ENCODE assay signal across 18 cellular contexts in the genomic region with DNA sequence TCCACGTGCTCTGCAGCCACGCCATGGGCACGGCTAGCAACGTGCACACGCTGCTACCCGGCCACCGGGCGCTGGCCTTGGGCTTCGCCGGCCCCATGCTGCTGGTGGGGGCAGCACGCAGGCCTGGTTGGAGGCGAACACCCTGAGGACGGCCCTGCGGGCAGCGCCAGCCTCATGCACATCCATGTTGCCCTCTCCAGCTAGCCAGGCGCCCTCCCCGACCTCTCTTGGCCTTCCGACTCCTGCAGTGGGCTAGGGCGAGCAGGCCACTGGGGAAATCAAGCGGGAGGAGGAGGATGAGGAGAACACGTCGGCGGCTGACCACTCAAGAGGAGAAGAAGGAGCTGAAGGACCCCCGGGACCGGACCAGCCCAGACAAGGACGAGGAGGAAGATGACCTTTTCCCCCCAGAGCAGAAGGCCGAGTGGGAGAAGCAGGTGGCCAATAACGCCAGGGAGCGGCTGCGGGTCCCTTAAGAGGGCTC.
A peak's percentile ranks its signal among the peaks of the same experiment; 100 is the strongest.
DNase-seq lines count a peak whose midpoint lies in the region; ATAC-seq and TF ChIP-seq lines count a peak whose summit lies in the region.
"Had no signal": no experiment of that assay in that cellular context is flagged by ENCODE, and none has a peak within 500 bp of the region (broad histone marks: within the 10 kb centered on the region; RNA-seq: fewer than 3 reads in every experiment).

No MANE protein-coding gene starts in this region.

- H3K27me3 ChIP-seq in right cardiac atrium (ENCODE audit: control insufficient read depth, insufficient read depth), result no peaks in the 10 kb centered on the region
- H3K27me3 ChIP-seq in right atrium auricular region, result no peaks in the 10 kb centered on the region
- H3K27me3 ChIP-seq in H7 (ENCODE audit: control insufficient read depth, insufficient read depth, low read length), result no peaks in the 10 kb centered on the region
- no peaks in the 10 kb centered on the region for H3K27me3 ChIP-seq in aorta (ENCODE audit: control insufficient read depth in 1 of 2, insufficient read depth in 2 of 2, low read length in 1 of 2)

- H3K36me3 ChIP-seq in right atrium auricular region (peaks cover 16% of the 10 kb centered on the region), H7 (replicated peaks; ENCODE audit: control insufficient read depth, insufficient read depth, low read length) (no peaks in the 10 kb centered on the region), aorta (ENCODE audit: control insufficient read depth in 1 of 2, insufficient read depth in 2 of 2, low read length in 1 of 2) (peaks cover 6 to 17% of the 10 kb centered on the region in 2 donors)

- H3K9me3 ChIP-seq in right cardiac atrium (ENCODE audit: control insufficient read depth, low read length) (no peaks in the 10 kb centered on the region), right atrium auricular region (no peaks in the 10 kb centered on the region), aorta (ENCODE audit: control insufficient read depth, low read length) (no peaks in the 10 kb centered on the region)

- intact Hi-C loops in right cardiac atrium (cut with DNase I) (no loop called here), aorta (cut with DNase I) (no loop called here)

- H3K27me3 Mint-ChIP-seq in neural crest cell (ENCODE audit: low read depth), result no peaks in the 10 kb centered on the region

- peaks cover 3% of the 10 kb centered on the region for H3K9me3 Mint-ChIP-seq in neural crest cell

- WGBS in right cardiac atrium, result 98% methylated on average over 30 of the region's 30 CpGs
- WGBS in aorta, 2 donors, result 97% methylated on average over 30 of the region's 30 CpGs

- no peaks in the 10 kb centered on the region for H3K4me1 ChIP-seq in right cardiac atrium (ENCODE audit: control insufficient read depth, insufficient read depth, low read length)
- H3K4me1 ChIP-seq in right atrium auricular region, result no peaks in the 10 kb centered on the region
- no peaks in the 10 kb centered on the region for H3K4me1 ChIP-seq in aorta (ENCODE audit: control insufficient read depth in 1 of 2, insufficient read depth in 2 of 2, low read length in 2 of 2)

- no peak for TF ChIP-seq CTCF in right atrium auricular region (IDR thresholded peaks at IDR 0.05)
- no peak for TF ChIP-seq CTCF in neural crest cell (conservative IDR thresholded peaks at IDR 0.05)

- ATAC-seq in right cardiac atrium, result peak in 1 of 2 donors; percentile 36
- ATAC-seq in aorta (ENCODE audit: low FRiP score), result peak; percentile 39
- ATAC-seq in GM21723 (IDR thresholded peaks at IDR 0.05; ENCODE audit: unreplicated experiment), result no peak

- DNase-seq in right cardiac atrium, result peak in 2 of 3 donors; percentile 37 to 49
- no peak for DNase-seq in right atrium auricular region (ENCODE audit: low spot score)
- peak; percentile 15 for DNase-seq in H7
- DNase-seq in neural crest cell (ENCODE audit: low read depth, low spot score), result no peak
- peak; percentile 37 to 68 for DNase-seq in aorta
- DNase-seq in mucosa of gallbladder (ENCODE audit: low spot score), result no peak
- DNase-seq: DMS79 treated with DMSO at 0.1 percent for 48 hours, GOT3, KG1, NCI-H1105 treated with DMSO at 0.1 percent for 48 hours, NCI-H1694 treated with DMSO at 0.1 percent for 48 hours, NCI-H2227 treated with DMSO at 0.1 percent for 48 hours, NCI-H510A treated with DMSO at 0.1 percent for 48 hours, NCI-H774, OCI-M1, SHP77 treated with DMSO at 0.1 percent for 48 hours had no signal

- no peaks in the 10 kb centered on the region for H3K4me1 Mint-ChIP-seq in neural crest cell

- peak overlapping the region; percentile 62 for H3K27ac Mint-ChIP-seq in neural crest cell (ENCODE audit: unreplicated experiment)

- H3K4me3 ChIP-seq in right cardiac atrium (ENCODE audit: low read length) (no peak overlapping the region), right atrium auricular region (no peak overlapping the region), H7 (ENCODE audit: insufficient read depth, low read depth, low read length) (no peak overlapping the region), aorta (ENCODE audit: low read length in 2 of 2) (no peak overlapping the region)

- no peak overlapping the region for H3K27ac ChIP-seq in right cardiac atrium (ENCODE audit: low read length)
- no peak overlapping the region for H3K27ac ChIP-seq in right atrium auricular region
- H3K27ac ChIP-seq in aorta (ENCODE audit: low read depth in 1 of 2, low read length in 2 of 2), result no peak overlapping the region
- H3K27ac ChIP-seq: C4-2B had no signal

- H3K4me3 Mint-ChIP-seq in neural crest cell, result no peak overlapping the region

- H3K36me3 Mint-ChIP-seq in neural crest cell (ENCODE audit: low read depth), result peaks cover 21% of the 10 kb centered on the region

Comparison
In these comparisons a context has a peak if more than half of its experiments do, and no peak if none do; other contexts are left out.
1. DNase-seq: peak in right cardiac atrium (2 of 3), H7 (single experiment) and aorta (2 of 2); none in right atrium auricular region (single experiment), neural crest cell (single experiment) and mucosa of gallbladder (single experiment).